Comparison of ENCODE assay signal across 1 cellular context in genomic region chr2:27049422-27050280, GRCh38.
TF ChIP-seq lines count a peak whose summit lies in the region.

No MANE protein-coding gene starts in this region.

TF ChIP-seq in HepG2, 621 proteins besides CTCF, POLR2A, EP300 and RAD21 (continued from another document and continues in another):
- TF ChIP-seq ZNF407 (CRISPR knock-in tag; IDR thresholded peaks at IDR 0.05; ENCODE audit: not compliant biosample characterization) (peak; percentile 78), KLF16 (CRISPR knock-in tag; IDR thresholded peaks at IDR 0.05) (0 out of 4 replicates have a peak, but pooled peaks of 1 of the 2 experiments have one; percentile 65), PITX1 (CRISPR knock-in tag; IDR thresholded peaks at IDR 0.05) (peak; percentile 59; the same call in 1 of the 2 replicates), U2AF1 (optimal IDR thresholded peaks at IDR 0.05; ENCODE audit: low read depth, low read length) (peak; percentile 29), CHD4 (IDR thresholded peaks at IDR 0.05; ENCODE audit: borderline replicate concordance, low read length) (no peak), ZBTB40 (IDR thresholded peaks at IDR 0.05) (no peak), ZBTB40 (CRISPR knock-in tag; IDR thresholded peaks at IDR 0.05) (0 out of 2 replicates have a peak, but pooled peaks have one; percentile 12), AGO2 (optimal IDR thresholded peaks at IDR 0.05; ENCODE audit: low read depth, low read length) (peak; percentile 99), RELA (CRISPR knock-in tag; IDR thresholded peaks at IDR 0.05) (no peak; the same call in 1 of the 2 replicates), ZNF687 (CRISPR knock-in tag; IDR thresholded peaks at IDR 0.05) (peak; percentile 98; the same call in 1 of the 2 replicates), TMF1 (CRISPR knock-in tag; IDR thresholded peaks at IDR 0.05; ENCODE audit: low read depth) (peak; percentile 24; the same call in 1 of the 2 replicates), ZMYM3 (CRISPR knock-in tag; IDR thresholded peaks at IDR 0.05) (peak; percentile 50), ZNF543 (CRISPR knock-in tag; IDR thresholded peaks at IDR 0.05) (peak; percentile 24; the same call in 1 of the 2 replicates), MAZ (IDR thresholded peaks at IDR 0.05; ENCODE audit: borderline replicate concordance, low read depth, low read length) (no peak), MAZ (CRISPR knock-in tag; IDR thresholded peaks at IDR 0.05; ENCODE audit: low read depth) (peak; percentile 32; the same call in 1 of the 2 replicates), MXD4 (CRISPR knock-in tag; IDR thresholded peaks at IDR 0.05) (peak; percentile 6; the same call in 1 of the 2 replicates), FOXK1 (CRISPR knock-in tag; IDR thresholded peaks at IDR 0.05; ENCODE audit: borderline replicate concordance, low read depth) (0 out of 2 replicates have a peak, but pooled peaks have one; percentile 17), ZNF234 (CRISPR knock-in tag; conservative IDR thresholded peaks at IDR 0.05) (0 out of 2 replicates have a peak, but pooled peaks have one; percentile 22), CREB3 (CRISPR knock-in tag; IDR thresholded peaks at IDR 0.05) (no peak), GLI4 (CRISPR knock-in tag; IDR thresholded peaks at IDR 0.05; ENCODE audit: borderline replicate concordance) (peak; percentile 96; the same call in 1 of the 2 replicates), SAFB2 (CRISPR knock-in tag; IDR thresholded peaks at IDR 0.05; ENCODE audit: borderline replicate concordance, low read depth) (0 out of 2 replicates have a peak, but pooled peaks have one; percentile 20), SP2 (CRISPR knock-in tag; IDR thresholded peaks at IDR 0.05) (0 out of 2 replicates have a peak, but pooled peaks have one; percentile 31), ZNF136 (CRISPR knock-in tag; IDR thresholded peaks at IDR 0.05; ENCODE audit: low read depth) (0 out of 2 replicates have a peak, but pooled peaks have one; percentile 71), RBM39 (IDR thresholded peaks at IDR 0.05; ENCODE audit: low read depth, low read length, poor library complexity, severe bottlenecking) (peak; percentile 84)
- TF ChIP-seq, protein P1, sequence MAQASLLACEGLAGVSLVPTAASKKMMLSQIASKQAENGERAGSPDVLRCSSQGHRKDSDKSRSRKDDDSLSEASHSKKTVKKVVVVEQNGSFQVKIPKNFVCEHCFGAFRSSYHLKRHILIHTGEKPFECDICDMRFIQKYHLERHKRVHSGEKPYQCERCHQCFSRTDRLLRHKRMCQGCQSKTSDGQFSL (CRISPR knock-in tag; IDR thresholded peaks at IDR 0.05): 0 out of 2 replicates have a peak, but pooled peaks have one; percentile 8
- TF ChIP-seq, protein P2, sequence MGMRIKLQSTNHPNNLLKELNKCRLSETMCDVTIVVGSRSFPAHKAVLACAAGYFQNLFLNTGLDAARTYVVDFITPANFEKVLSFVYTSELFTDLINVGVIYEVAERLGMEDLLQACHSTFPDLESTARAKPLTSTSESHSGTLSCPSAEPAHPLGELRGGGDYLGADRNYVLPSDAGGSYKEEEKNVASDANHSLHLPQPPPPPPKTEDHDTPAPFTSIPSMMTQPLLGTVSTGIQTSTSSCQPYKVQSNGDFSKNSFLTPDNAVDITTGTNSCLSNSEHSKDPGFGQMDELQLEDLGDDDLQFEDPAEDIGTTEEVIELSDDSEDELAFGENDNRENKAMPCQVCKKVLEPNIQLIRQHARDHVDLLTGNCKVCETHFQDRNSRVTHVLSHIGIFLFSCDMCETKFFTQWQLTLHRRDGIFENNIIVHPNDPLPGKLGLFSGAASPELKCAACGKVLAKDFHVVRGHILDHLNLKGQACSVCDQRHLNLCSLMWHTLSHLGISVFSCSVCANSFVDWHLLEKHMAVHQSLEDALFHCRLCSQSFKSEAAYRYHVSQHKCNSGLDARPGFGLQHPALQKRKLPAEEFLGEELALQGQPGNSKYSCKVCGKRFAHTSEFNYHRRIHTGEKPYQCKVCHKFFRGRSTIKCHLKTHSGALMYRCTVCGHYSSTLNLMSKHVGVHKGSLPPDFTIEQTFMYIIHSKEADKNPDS (CRISPR knock-in tag; IDR thresholded peaks at IDR 0.05): no peak
